10 cellular contexts compared by ENCODE assay signal in the genomic region with DNA sequence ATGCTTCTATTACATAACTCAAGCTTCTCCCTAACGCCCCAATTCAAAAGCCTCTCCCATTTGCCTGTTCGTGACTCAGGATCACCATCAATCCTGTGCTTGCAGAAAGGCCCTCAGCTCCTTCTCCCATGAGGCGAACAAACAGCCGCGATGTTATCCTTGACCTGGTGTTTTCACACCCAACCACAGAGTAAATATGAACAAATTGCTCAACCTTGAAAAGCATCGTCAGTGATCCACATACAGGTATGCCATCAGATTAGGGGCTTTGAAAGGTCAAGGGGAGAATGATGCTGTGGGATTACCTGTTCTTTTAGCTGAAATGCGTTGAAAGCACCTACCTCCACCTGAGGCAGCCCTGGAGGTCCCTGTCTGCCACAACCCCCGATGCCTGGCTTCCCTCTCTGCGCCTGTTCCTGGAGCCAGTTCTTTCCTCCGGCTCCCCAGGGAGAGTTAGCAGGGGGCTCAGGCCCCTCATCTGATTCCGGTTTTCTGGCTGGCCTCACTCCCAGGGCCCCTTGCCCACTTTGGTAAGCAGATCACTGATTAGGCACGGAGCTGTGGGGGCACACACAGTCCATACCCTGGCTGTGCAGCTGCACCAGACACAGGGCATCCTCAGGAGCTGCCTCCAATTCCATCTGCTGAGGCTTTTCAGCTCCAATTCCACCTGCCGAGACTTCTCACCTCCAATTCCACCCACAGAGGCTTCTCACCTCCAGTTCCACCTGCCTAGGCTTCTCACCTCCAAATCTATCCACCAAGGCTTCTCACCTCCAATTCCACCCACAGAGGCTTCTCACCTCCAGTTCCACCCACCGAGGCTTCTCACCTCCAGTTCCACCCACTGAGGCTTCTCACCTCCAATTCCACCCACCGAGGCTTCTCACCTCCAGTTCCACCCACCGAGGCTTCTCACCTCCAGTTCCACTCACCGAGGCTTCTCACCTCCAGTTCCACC. TPM values are rescaled to one million over a fixed set of nuclear protein-coding genes. Genes with fewer than 3 reads are reported as not detected.
DNase-seq lines count a peak whose midpoint lies in the region; ATAC-seq lines count a peak whose summit lies in the region.
"Had no signal": no experiment of that assay in that cellular context is flagged by ENCODE, and none has a peak within 500 bp of the region (broad histone marks: within the 10 kb centered on the region; RNA-seq: fewer than 3 reads in every experiment).

No MANE protein-coding gene starts in this region.

- peaks cover 2% of the 10 kb centered on the region for H3K9me3 Mint-ChIP-seq in activated CD4-positive, alpha-beta memory T cell treated with anti-CD3 and anti-CD28 coated beads for 36 hours
- H3K9me3 Mint-ChIP-seq in activated CD4-positive, alpha-beta memory T cell treated with anti-CD3 and anti-CD28 coated beads, Interleukin-2, amount 10 ng/mL, durations not matched to agents 7 days and 5 days: no peaks in the 10 kb centered on the region
- H3K9me3 Mint-ChIP-seq in immature natural killer cell: peaks cover 2 to 9% (median 2%) of the 10 kb centered on the region in 6 donors
- peaks cover 0 to 6% of the 10 kb centered on the region in 2 donors for H3K9me3 Mint-ChIP-seq in stimulated activated naive B cell treated with anti-CD40 and anti-IgM and Interleukin-4, amounts not matched to agents 10 μg/mL and 1 μg/mL and 100 μg/mL, for 72 hours

- intact Hi-C loops in activated CD4-positive, alpha-beta memory T cell treated with anti-CD3 and anti-CD28 coated beads for 36 hours (cut with micrococcal nuclease): no loop called here

- H3K27ac Mint-ChIP-seq in activated CD4-positive, alpha-beta memory T cell treated with anti-CD3 and anti-CD28 coated beads for 36 hours: no peak overlapping the region
- H3K27ac Mint-ChIP-seq in activated CD4-positive, alpha-beta memory T cell treated with anti-CD3 and anti-CD28 coated beads, Interleukin-2, amount 10 ng/mL, durations not matched to agents 7 days and 5 days: no peak overlapping the region
- peak overlapping the region; percentile 72 to 87 (median 79) for H3K27ac Mint-ChIP-seq in immature natural killer cell
- peak overlapping the region; percentile 28 for H3K27ac Mint-ChIP-seq in stimulated activated naive B cell treated with anti-CD40 and anti-IgM and Interleukin-4, amounts not matched to agents 10 μg/mL and 1 μg/mL and 100 μg/mL, for 72 hours

- no peak overlapping the region for H3K4me3 Mint-ChIP-seq in activated CD4-positive, alpha-beta memory T cell treated with anti-CD3 and anti-CD28 coated beads for 36 hours
- no peak overlapping the region for H3K4me3 Mint-ChIP-seq in activated CD4-positive, alpha-beta memory T cell treated with anti-CD3 and anti-CD28 coated beads, Interleukin-2, amount 10 ng/mL, durations not matched to agents 7 days and 5 days
- peak overlapping the region; percentile 38 to 55 (median 41) for H3K4me3 Mint-ChIP-seq in immature natural killer cell
- H3K4me3 Mint-ChIP-seq in stimulated activated naive B cell treated with anti-CD40 and anti-IgM and Interleukin-4, amounts not matched to agents 10 μg/mL and 1 μg/mL and 100 μg/mL, for 72 hours: no peak overlapping the region
- H3K4me3 Mint-ChIP-seq: activated T-cell treated with anti-CD3 and anti-CD28 coated beads, Interleukin-2, amount 50 U/mL, for 4 hours had no signal

- peaks cover 4% of the 10 kb centered on the region for H3K27me3 Mint-ChIP-seq in activated CD4-positive, alpha-beta memory T cell treated with anti-CD3 and anti-CD28 coated beads for 36 hours
- H3K27me3 Mint-ChIP-seq in activated CD4-positive, alpha-beta memory T cell treated with anti-CD3 and anti-CD28 coated beads, Interleukin-2, amount 10 ng/mL, durations not matched to agents 7 days and 5 days: peaks cover 42% of the 10 kb centered on the region
- peaks cover 3 to 8% (median 7%) of the 10 kb centered on the region in 3 donors for H3K27me3 Mint-ChIP-seq in immature natural killer cell (ENCODE audit: low read depth in 3 of 3)
- peaks cover 32 to 45% of the 10 kb centered on the region in 2 donors for H3K27me3 Mint-ChIP-seq in stimulated activated naive B cell treated with anti-CD40 and anti-IgM and Interleukin-4, amounts not matched to agents 10 μg/mL and 1 μg/mL and 100 μg/mL, for 72 hours

- CTCF ChIA-PET in activated CD4-positive, alpha-beta memory T cell treated with anti-CD3 and anti-CD28 coated beads for 36 hours (lab: Charles Lee): interaction anchor here (1.0 kb wide), 1 partner anchor 52 kb away, joined by 3 read pairs; no protein-coding TSS in a partner anchor
- CTCF ChIA-PET in activated CD4-positive, alpha-beta memory T cell treated with anti-CD3 and anti-CD28 coated beads, Interleukin-2, amount 10 ng/mL, durations not matched to agents 7 days and 5 days (lab: Charles Lee): no interaction called here

- POLR2A ChIA-PET in activated CD4-positive, alpha-beta memory T cell treated with anti-CD3 and anti-CD28 coated beads for 36 hours (lab: Charles Lee): no interaction called here
- POLR2A ChIA-PET in activated CD4-positive, alpha-beta memory T cell treated with anti-CD3 and anti-CD28 coated beads, Interleukin-2, amount 10 ng/mL, durations not matched to agents 7 days and 5 days (lab: Charles Lee): interaction anchor here (0.9 kb wide), 1 partner anchor 40 kb away, joined by 4 read pairs; a partner anchor contains a TSS

- no peak for ATAC-seq in stimulated activated naive B cell treated with anti-CD40 and anti-IgM and Interleukin-4, amounts not matched to agents 10 μg/mL and 1 μg/mL and 100 μg/mL, for 72 hours (replicated peaks)
- no peak for ATAC-seq in HG03432 (IDR thresholded peaks at IDR 0.05; ENCODE audit: unreplicated experiment)
- ATAC-seq: activated T-cell treated with anti-CD3 and anti-CD28 coated beads, Interleukin-2, amount 50 U/mL, for 4 hours had no signal

- peak; percentile 7 for DNase-seq in activated CD4-positive, alpha-beta memory T cell treated with anti-CD3 and anti-CD28 coated beads for 36 hours
- no peak for DNase-seq in activated CD4-positive, alpha-beta memory T cell treated with anti-CD3 and anti-CD28 coated beads, Interleukin-2, amount 10 ng/mL, durations not matched to agents 7 days and 5 days
- DNase-seq in NCI-H526 (lab: John Stamatoyannopoulos, UW): peak; percentile 26 to 70
- DNase-seq in immature natural killer cell: peak in 1 of 3 donors; percentile 15
- no peak for DNase-seq in stimulated activated naive B cell treated with anti-CD40 and anti-IgM and Interleukin-4, amounts not matched to agents 10 μg/mL and 1 μg/mL and 100 μg/mL, for 72 hours
- no peak for DNase-seq in nucleus accumbens (lab: John Stamatoyannopoulos, UW)
- no peak for DNase-seq in epidermal melanocyte (ENCODE audit: insufficient read length, low spot score)
- DNase-seq: activated T-cell treated with anti-CD3 and anti-CD28 coated beads, Interleukin-2, amount 50 U/mL, for 4 hours; brain microvascular endothelial cell had no signal

- H3K36me3 Mint-ChIP-seq in activated CD4-positive, alpha-beta memory T cell treated with anti-CD3 and anti-CD28 coated beads for 36 hours: no peaks in the 10 kb centered on the region
- H3K36me3 Mint-ChIP-seq in activated CD4-positive, alpha-beta memory T cell treated with anti-CD3 and anti-CD28 coated beads, Interleukin-2, amount 10 ng/mL, durations not matched to agents 7 days and 5 days (ENCODE audit: low read depth): no peaks in the 10 kb centered on the region
- peaks cover 0 to 5% (median 4%) of the 10 kb centered on the region in 3 donors for H3K36me3 Mint-ChIP-seq in immature natural killer cell
- H3K36me3 Mint-ChIP-seq in stimulated activated naive B cell treated with anti-CD40 and anti-IgM and Interleukin-4, amounts not matched to agents 10 μg/mL and 1 μg/mL and 100 μg/mL, for 72 hours: peaks cover 0 to 8% of the 10 kb centered on the region in 2 donors

- H3K4me1 Mint-ChIP-seq in activated CD4-positive, alpha-beta memory T cell treated with anti-CD3 and anti-CD28 coated beads for 36 hours (ENCODE audit: low read depth): peaks cover 16% of the 10 kb centered on the region
- peaks cover 1% of the 10 kb centered on the region for H3K4me1 Mint-ChIP-seq in activated CD4-positive, alpha-beta memory T cell treated with anti-CD3 and anti-CD28 coated beads, Interleukin-2, amount 10 ng/mL, durations not matched to agents 7 days and 5 days
- H3K4me1 Mint-ChIP-seq in immature natural killer cell: peaks cover 28 to 33% of the 10 kb centered on the region in 2 donors
- H3K4me1 Mint-ChIP-seq in stimulated activated naive B cell treated with anti-CD40 and anti-IgM and Interleukin-4, amounts not matched to agents 10 μg/mL and 1 μg/mL and 100 μg/mL, for 72 hours: peaks cover 0 to 5% of the 10 kb centered on the region in 2 donors

RNA-seq across cellular contexts. Expression of a gene that starts 39.3 kb away (rescaled TPM):
- 100 to 1,000 TPM; 138 to 142 TPM for total RNA-seq in activated CD4-positive, alpha-beta memory T cell treated with anti-CD3 and anti-CD28 coated beads for 36 hours
- 10 to 100 TPM; 48.1 to 54.9 TPM for total RNA-seq in activated CD4-positive, alpha-beta memory T cell treated with anti-CD3 and anti-CD28 coated beads, Interleukin-2, amount 10 ng/mL, durations not matched to agents 7 days and 5 days
- polyA plus RNA-seq in immature natural killer cell: 10 to 100 TPM; 31.6 to 62.3 (median 59.0) TPM

Comparison
In these comparisons a context has a peak if more than half of its experiments do, and no peak if none do; other contexts are left out.
1. DNase-seq: peak in activated CD4-positive, alpha-beta memory T cell treated with anti-CD3 and anti-CD28 coated beads for 36 hours (single experiment) and NCI-H526 (2 of 2); none in activated CD4-positive, alpha-beta memory T cell treated with anti-CD3 and anti-CD28 coated beads, Interleukin-2, amount 10 ng/mL, durations not matched to agents 7 days and 5 days (single experiment), stimulated activated naive B cell treated with anti-CD40 and anti-IgM and Interleukin-4, amounts not matched to agents 10 μg/mL and 1 μg/mL and 100 μg/mL, for 72 hours (single experiment), nucleus accumbens (0 of 56) and epidermal melanocyte (single experiment).
2. H3K27ac Mint-ChIP-seq: peak in immature natural killer cell (6 of 6) and stimulated activated naive B cell treated with anti-CD40 and anti-IgM and Interleukin-4, amounts not matched to agents 10 μg/mL and 1 μg/mL and 100 μg/mL, for 72 hours (single experiment); none in activated CD4-positive, alpha-beta memory T cell treated with anti-CD3 and anti-CD28 coated beads for 36 hours (single experiment) and activated CD4-positive, alpha-beta memory T cell treated with anti-CD3 and anti-CD28 coated beads, Interleukin-2, amount 10 ng/mL, durations not matched to agents 7 days and 5 days (single experiment).
3. H3K4me3 Mint-ChIP-seq: peak in immature natural killer cell (5 of 5); none in activated CD4-positive, alpha-beta memory T cell treated with anti-CD3 and anti-CD28 coated beads for 36 hours (single experiment), activated CD4-positive, alpha-beta memory T cell treated with anti-CD3 and anti-CD28 coated beads, Interleukin-2, amount 10 ng/mL, durations not matched to agents 7 days and 5 days (single experiment) and stimulated activated naive B cell treated with anti-CD40 and anti-IgM and Interleukin-4, amounts not matched to agents 10 μg/mL and 1 μg/mL and 100 μg/mL, for 72 hours (0 of 2).